Comparison of ENCODE assay signal across 8 cellular contexts in the genomic region with DNA sequence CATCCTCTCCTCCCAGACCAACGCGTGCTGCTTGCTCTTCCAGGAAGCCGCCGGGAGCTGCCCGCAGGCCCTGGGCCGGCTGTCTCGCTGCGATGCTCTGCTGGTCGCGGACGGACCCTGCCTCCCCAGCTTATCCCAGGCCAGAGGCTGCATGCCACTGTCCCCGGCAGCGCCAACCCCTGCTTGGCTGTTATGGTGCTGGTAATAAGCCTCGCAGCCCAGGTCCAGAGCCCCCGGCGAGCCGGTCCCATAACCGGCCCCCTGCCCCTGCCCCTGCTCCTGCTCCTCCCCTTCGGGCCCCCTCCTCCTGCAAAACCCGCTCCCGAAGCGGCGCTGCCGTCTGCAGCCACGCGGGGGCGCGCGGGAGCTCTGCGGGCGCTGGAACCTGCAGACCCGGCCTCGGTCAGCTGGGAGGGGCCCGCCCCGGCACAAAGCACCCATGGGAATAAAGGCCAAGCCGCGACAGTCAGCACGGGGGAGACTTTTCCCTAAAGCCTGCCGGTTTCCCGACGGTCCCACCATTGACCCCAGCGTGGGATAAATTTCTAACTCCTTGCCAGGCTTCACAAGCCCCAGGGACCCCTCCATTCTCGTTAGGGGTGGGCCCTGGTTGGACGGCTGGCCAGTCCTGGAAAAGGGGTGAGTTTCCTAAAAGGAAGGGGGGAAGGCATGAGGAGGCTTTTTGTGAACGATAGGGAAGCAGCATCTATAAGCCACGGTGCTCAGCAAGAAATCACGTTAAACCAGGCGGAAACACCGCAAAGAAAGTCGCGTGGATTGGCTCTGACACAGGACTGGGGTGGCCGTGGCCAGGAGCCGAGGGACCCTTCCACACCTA. TPM values are rescaled to one million over a fixed set of nuclear protein-coding genes. Genes with fewer than 3 reads are reported as not detected.
DNase-seq lines count a peak whose midpoint lies in the region; ATAC-seq and TF ChIP-seq lines count a peak whose summit lies in the region.

No MANE protein-coding gene starts in this region.

- no peak overlapping the region for H3K4me3 Mint-ChIP-seq in activated CD4-positive, alpha-beta memory T cell treated with anti-CD3 and anti-CD28 coated beads, Interleukin-2, amount 10 ng/mL, durations not matched to agents 7 days and 5 days
- no peak overlapping the region for H3K4me3 Mint-ChIP-seq in effector memory CD8-positive, alpha-beta T cell
- no peak overlapping the region for H3K4me3 Mint-ChIP-seq in memory B cell

- H3K4me1 Mint-ChIP-seq in activated CD4-positive, alpha-beta memory T cell treated with anti-CD3 and anti-CD28 coated beads, Interleukin-2, amount 10 ng/mL, durations not matched to agents 7 days and 5 days, result peaks cover 5% of the 10 kb centered on the region
- peaks cover 0 to 12% of the 10 kb centered on the region in 2 donors for H3K4me1 Mint-ChIP-seq in effector memory CD8-positive, alpha-beta T cell (ENCODE audit: low read depth in 2 of 2)
- H3K4me1 Mint-ChIP-seq in memory B cell, result no peaks in the 10 kb centered on the region

- H3K36me3 Mint-ChIP-seq in activated CD4-positive, alpha-beta memory T cell treated with anti-CD3 and anti-CD28 coated beads, Interleukin-2, amount 10 ng/mL, durations not matched to agents 7 days and 5 days (ENCODE audit: low read depth), result no peaks in the 10 kb centered on the region
- H3K36me3 Mint-ChIP-seq in effector memory CD8-positive, alpha-beta T cell (ENCODE audit: insufficient read depth), result peaks cover 5% of the 10 kb centered on the region
- H3K36me3 Mint-ChIP-seq in memory B cell, result no peaks in the 10 kb centered on the region

- H3K9me3 Mint-ChIP-seq in activated CD4-positive, alpha-beta memory T cell treated with anti-CD3 and anti-CD28 coated beads, Interleukin-2, amount 10 ng/mL, durations not matched to agents 7 days and 5 days, result no peaks in the 10 kb centered on the region
- H3K9me3 Mint-ChIP-seq in effector memory CD8-positive, alpha-beta T cell, result no peaks in the 10 kb centered on the region
- no peaks in the 10 kb centered on the region for H3K9me3 Mint-ChIP-seq in memory B cell

- no peak for DNase-seq in AG09319 (ENCODE audit: extremely low read depth, low read depth)
- peak; percentile 99 for DNase-seq in H7
- peak; percentile 24 for DNase-seq in NCI-H748 treated with DMSO at 0.1 percent for 48 hours (lab: John Stamatoyannopoulos, UW)
- DNase-seq in activated CD4-positive, alpha-beta memory T cell treated with anti-CD3 and anti-CD28 coated beads, Interleukin-2, amount 10 ng/mL, durations not matched to agents 7 days and 5 days, result peak; percentile 74
- DNase-seq in effector memory CD8-positive, alpha-beta T cell, result peak; percentile 64 to 76 (median 70)
- DNase-seq in memory B cell (ENCODE audit: low spot score in 2 of 2), result peak; percentile 74 to 86
- peak; percentile 60 for DNase-seq in stimulated activated CD8-positive, alpha-beta memory T cell treated with anti-CD3 and anti-CD28 coated beads, Interleukin-15, amount 100 ng/mL, for 24 hours (ENCODE audit: low read depth)

- peak overlapping the region; percentile 56 for H3K4me3 ChIP-seq in H7 (ENCODE audit: insufficient read depth, low read depth, low read length)

- H3K27me3 ChIP-seq in H7 (ENCODE audit: control insufficient read depth, insufficient read depth, low read length), result peaks cover 17% of the 10 kb centered on the region

- POLR2A ChIA-PET in activated CD4-positive, alpha-beta memory T cell treated with anti-CD3 and anti-CD28 coated beads, Interleukin-2, amount 10 ng/mL, durations not matched to agents 7 days and 5 days (lab: Charles Lee), result interaction anchor here (0.9 to 1.2 kb wide), 2 partner anchors 10 to 255 kb away, joined by 3 read pairs; no protein-coding TSS in a partner anchor

- H3K27ac Mint-ChIP-seq in activated CD4-positive, alpha-beta memory T cell treated with anti-CD3 and anti-CD28 coated beads, Interleukin-2, amount 10 ng/mL, durations not matched to agents 7 days and 5 days, result no peak overlapping the region
- no peak overlapping the region for H3K27ac Mint-ChIP-seq in effector memory CD8-positive, alpha-beta T cell
- H3K27ac Mint-ChIP-seq in memory B cell, result no peak overlapping the region

- CTCF ChIA-PET in activated CD4-positive, alpha-beta memory T cell treated with anti-CD3 and anti-CD28 coated beads, Interleukin-2, amount 10 ng/mL, durations not matched to agents 7 days and 5 days (lab: Charles Lee), result interaction anchor here (0.7 to 2.5 kb wide), 14 partner anchors 10 to 265 kb away, joined by 3 to 7 read pairs (median 3); a partner anchor contains a TSS

- peaks cover 38% of the 10 kb centered on the region for H3K27me3 Mint-ChIP-seq in activated CD4-positive, alpha-beta memory T cell treated with anti-CD3 and anti-CD28 coated beads, Interleukin-2, amount 10 ng/mL, durations not matched to agents 7 days and 5 days
- H3K27me3 Mint-ChIP-seq in effector memory CD8-positive, alpha-beta T cell, result peaks cover 55 to 78% of the 10 kb centered on the region in 2 donors
- peaks cover 26% of the 10 kb centered on the region for H3K27me3 Mint-ChIP-seq in memory B cell

- ATAC-seq in effector memory CD8-positive, alpha-beta T cell (replicated peaks), result peak; percentile 59
- peak; percentile 62 for ATAC-seq in memory B cell (ENCODE audit: low read depth)
- no peak for ATAC-seq in GM18873 (IDR thresholded peaks at IDR 0.05; ENCODE audit: low FRiP score, unreplicated experiment)

- TF ChIP-seq CTCF in AG09319 (IDR thresholded peaks at IDR 0.05; ENCODE audit: low read depth, low read length), result peak; percentile 84

- H3K36me3 ChIP-seq in H7 (replicated peaks; ENCODE audit: control insufficient read depth, insufficient read depth, low read length), result no peaks in the 10 kb centered on the region

RNA-seq across cellular contexts. Expression of a gene that starts 11.2 kb away (rescaled TPM):
- not detected in 2 replicates for total RNA-seq in H7 (2014; rRNA removed; shearing (Covaris generic))
- under 1 TPM in 1 of 2 experiments, not detected in 1; 0.10 TPM for total RNA-seq in activated CD4-positive, alpha-beta memory T cell treated with anti-CD3 and anti-CD28 coated beads, Interleukin-2, amount 10 ng/mL, durations not matched to agents 7 days and 5 days

RNA-seq across cellular contexts. Expression of a gene that starts 36.0 kb away (rescaled TPM):
- total RNA-seq in H7 (2014; rRNA removed; shearing (Covaris generic)), result 89.1 and 97.4 TPM in 2 replicates
- total RNA-seq in activated CD4-positive, alpha-beta memory T cell treated with anti-CD3 and anti-CD28 coated beads, Interleukin-2, amount 10 ng/mL, durations not matched to agents 7 days and 5 days, result 1 to 10 TPM; 1.7 to 2.0 TPM

RNA-seq across cellular contexts. Expression of a gene that starts 54.9 kb away (rescaled TPM):
- total RNA-seq in H7 (2014; rRNA removed; shearing (Covaris generic)), result 1.4 and 1.9 TPM in 2 replicates
- total RNA-seq in activated CD4-positive, alpha-beta memory T cell treated with anti-CD3 and anti-CD28 coated beads, Interleukin-2, amount 10 ng/mL, durations not matched to agents 7 days and 5 days, result 1 to 10 TPM; 5.7 to 6.7 TPM

Comparison
In these comparisons a context has a peak if more than half of its experiments do, and no peak if none do; other contexts are left out.
1. RNA of a gene that starts 36.0 kb away (total RNA-seq): 89.1 to 97.4 TPM in H7; 1.7 to 2.0 TPM in activated CD4-positive, alpha-beta memory T cell treated with anti-CD3 and anti-CD28 coated beads, Interleukin-2, amount 10 ng/mL, durations not matched to agents 7 days and 5 days; every median in the first group is over 10 times any median in the second.